9 cellular contexts compared by ENCODE assay signal in genomic region chr1:26542781-26543443, GRCh38. TPM values are rescaled to one million over a fixed set of nuclear protein-coding genes. Genes with fewer than 3 reads are reported as not detected.
DNase-seq lines count a peak whose midpoint lies in the region; ATAC-seq and TF ChIP-seq lines count a peak whose summit lies in the region.
"Had no signal": no experiment of that assay in that cellular context is flagged by ENCODE, and none has a peak within 500 bp of the region (broad histone marks: within the 10 kb centered on the region; RNA-seq: fewer than 3 reads in every experiment).

No MANE protein-coding gene starts in this region.

- peak overlapping the region; percentile 62 for H3K9ac ChIP-seq in adipocyte (ENCODE audit: low read length)

- H3K27me3 ChIP-seq in CD4-positive, alpha-beta memory T cell (ENCODE audit: insufficient read depth, low read length) = no peaks in the 10 kb centered on the region
- H3K27me3 ChIP-seq in adipocyte (replicated peaks; ENCODE audit: control insufficient read depth, insufficient read depth, low read length) = no peaks in the 10 kb centered on the region
- H3K27me3 ChIP-seq in naive thymus-derived CD4-positive, alpha-beta T cell (ENCODE audit: control insufficient read depth in 2 of 2, insufficient read depth in 2 of 2, low read length in 2 of 2) = no peaks in the 10 kb centered on the region

- peaks cover 6 to 14% of the 10 kb centered on the region in 2 donors for H3K36me3 Mint-ChIP-seq in CD4-positive, alpha-beta memory T cell
- H3K36me3 Mint-ChIP-seq in IgD-negative memory B cell = peaks cover 2% of the 10 kb centered on the region
- peaks cover 0 to 32% (median 8%) of the 10 kb centered on the region in 5 donors for H3K36me3 Mint-ChIP-seq in naive thymus-derived CD4-positive, alpha-beta T cell
- peaks cover 4% of the 10 kb centered on the region for H3K36me3 Mint-ChIP-seq in glutamatergic neuron (ENCODE audit: unreplicated experiment)

- CTCF ChIA-PET in CD4-positive, alpha-beta memory T cell (lab: Charles Lee; ENCODE audit: partially characterized antibody) = interaction anchor here (0.7 to 6.8 kb wide), 8 partner anchors 11 to 290 kb away, joined by 4 to 96 read pairs (median 30); partner anchors contain the start of genes PIGV and RPS6KA1
- CTCF ChIA-PET in naive thymus-derived CD4-positive, alpha-beta T cell (lab: Charles Lee) = interaction anchor here (0.9 to 4.4 kb wide), 5 partner anchors 11 to 56 kb away, joined by 3 to 19 read pairs (median 4); no protein-coding TSS in a partner anchor

- peak overlapping the region; percentile 75 for H3K27ac ChIP-seq in CD4-positive, alpha-beta memory T cell (ENCODE audit: low read depth, low read length)
- H3K27ac ChIP-seq in naive thymus-derived CD4-positive, alpha-beta T cell (ENCODE audit: low read depth, low read length) = peak overlapping the region; percentile 71

- no peak for ATAC-seq in naive thymus-derived CD4-positive, alpha-beta T cell

- H3K9me3 ChIP-seq in CD4-positive, alpha-beta memory T cell (ENCODE audit: control insufficient read depth in 1 of 2, low read length in 2 of 2) = no peaks in the 10 kb centered on the region
- no peaks in the 10 kb centered on the region for H3K9me3 ChIP-seq in adipocyte (ENCODE audit: control insufficient read depth, low read length)
- no peaks in the 10 kb centered on the region for H3K9me3 ChIP-seq in naive thymus-derived CD4-positive, alpha-beta T cell (ENCODE audit: control insufficient read depth in 2 of 3, low read length in 3 of 3)

- TF ChIP-seq CTCF in glutamatergic neuron (IDR thresholded peaks at IDR 0.05; ENCODE audit: partially characterized antibody, unreplicated experiment) (no peak), foreskin fibroblast (IDR thresholded peaks at IDR 0.05; ENCODE audit: low read depth, low read length) (no peak)

- H3K36me3 ChIP-seq in CD4-positive, alpha-beta memory T cell (ENCODE audit: insufficient read depth, low read length) = peaks cover 11% of the 10 kb centered on the region
- H3K36me3 ChIP-seq in adipocyte (ENCODE audit: control insufficient read depth, insufficient read depth, low read length, severe bottlenecking) = no peaks in the 10 kb centered on the region
- H3K36me3 ChIP-seq in naive thymus-derived CD4-positive, alpha-beta T cell (ENCODE audit: control insufficient read depth in 2 of 3, insufficient read depth in 3 of 3, low read length in 3 of 3) = peaks cover 0 to 13% (median 4%) of the 10 kb centered on the region in 3 experiments

- H3K4me3 Mint-ChIP-seq in CD4-positive, alpha-beta memory T cell = peak overlapping the region in 7 of 8 donors; percentile 31 to 89 (median 84)
- H3K4me3 Mint-ChIP-seq in IgD-negative memory B cell (peak overlapping the region; percentile 83 to 94 (median 88)), glutamatergic neuron (ENCODE audit: unreplicated experiment) (no peak overlapping the region)
- H3K4me3 Mint-ChIP-seq in naive thymus-derived CD4-positive, alpha-beta T cell = peak overlapping the region; percentile 51 to 91 (median 84)

- no peaks in the 10 kb centered on the region for H3K27me3 Mint-ChIP-seq in CD4-positive, alpha-beta memory T cell
- H3K27me3 Mint-ChIP-seq in IgD-negative memory B cell = no peaks in the 10 kb centered on the region
- no peaks in the 10 kb centered on the region for H3K27me3 Mint-ChIP-seq in naive thymus-derived CD4-positive, alpha-beta T cell
- peaks cover 9% of the 10 kb centered on the region for H3K27me3 Mint-ChIP-seq in glutamatergic neuron (ENCODE audit: unreplicated experiment)

- H3K27ac Mint-ChIP-seq in CD4-positive, alpha-beta memory T cell = peak overlapping the region; percentile 94 to 98 (median 95)
- H3K27ac Mint-ChIP-seq in IgD-negative memory B cell (peak overlapping the region; percentile 95 to 100 (median 99)), glutamatergic neuron (ENCODE audit: unreplicated experiment) (no peak overlapping the region)
- H3K27ac Mint-ChIP-seq in naive thymus-derived CD4-positive, alpha-beta T cell = peak overlapping the region; percentile 82 to 99 (median 96)

- POLR2A ChIA-PET in CD4-positive, alpha-beta memory T cell (lab: Charles Lee; ENCODE audit: partially characterized antibody) = interaction anchor here (0.9 to 6.0 kb wide), 11 partner anchors 9 to 322 kb away, joined by 3 to 81 read pairs (median 7); partner anchors contain the start of genes HMGN2 and RPS6KA1
- POLR2A ChIA-PET in naive thymus-derived CD4-positive, alpha-beta T cell (lab: Charles Lee) = interaction anchor here (1.0 to 5.4 kb wide), 3 partner anchors 42 to 153 kb away, joined by 3 to 34 read pairs (median 3); partner anchors contain the start of gene ARID1A

- H3K9me3 Mint-ChIP-seq in CD4-positive, alpha-beta memory T cell = peaks cover 0 to 1% (median 0%) of the 10 kb centered on the region in 8 donors
- H3K9me3 Mint-ChIP-seq in IgD-negative memory B cell (peaks cover 0 to 1% (median 0%) of the 10 kb centered on the region in 3 donors), glutamatergic neuron (ENCODE audit: unreplicated experiment) (peaks cover 11% of the 10 kb centered on the region)
- H3K9me3 Mint-ChIP-seq in naive thymus-derived CD4-positive, alpha-beta T cell = peaks cover 0 to 2% (median 0%) of the 10 kb centered on the region in 11 donors

- intact Hi-C loops in CD4-positive, alpha-beta memory T cell (cut with micrococcal nuclease) = no loop called here
- intact Hi-C loops in naive thymus-derived CD4-positive, alpha-beta T cell (cut with micrococcal nuclease) = loop anchor here (1.0 to 10.0 kb wide), 3 partner anchors 13 to 258 kb away; partner anchors contain the start of gene SH3BGRL3 (in 1 of the 2)

- no peak for DNase-seq in CD4-positive, alpha-beta memory T cell
- DNase-seq in adipocyte (ENCODE audit: low read depth) (no peak), T1000 (lab: John Stamatoyannopoulos, UW) (no peak), SHP77 treated with DMSO at 0.1 percent for 48 hours (lab: John Stamatoyannopoulos, UW) (no peak), glutamatergic neuron (no peak), foreskin fibroblast (no peak)
- no peak for DNase-seq in naive thymus-derived CD4-positive, alpha-beta T cell
- DNase-seq: NCI-H524 had no signal

- peak overlapping the region; percentile 12 to 34 for H3K4me3 ChIP-seq in CD4-positive, alpha-beta memory T cell (ENCODE audit: low read length in 2 of 2)
- H3K4me3 ChIP-seq in adipocyte (ENCODE audit: low read length) = no peak overlapping the region
- peak overlapping the region; percentile 33 for H3K4me3 ChIP-seq in naive thymus-derived CD4-positive, alpha-beta T cell (ENCODE audit: low read length)
- no peak overlapping the region for H3K4me3 ChIP-seq in foreskin fibroblast (ENCODE audit: low read depth in 1 of 2, low read length in 2 of 2)

- peaks cover 97% of the 10 kb centered on the region for H3K4me1 ChIP-seq in CD4-positive, alpha-beta memory T cell (ENCODE audit: insufficient read depth, low read length)
- H3K4me1 ChIP-seq in adipocyte (ENCODE audit: control insufficient read depth, insufficient read depth, low read length) = peaks cover 15% of the 10 kb centered on the region
- peaks cover 84 to 90% of the 10 kb centered on the region in 2 donors for H3K4me1 ChIP-seq in naive thymus-derived CD4-positive, alpha-beta T cell (ENCODE audit: control insufficient read depth in 2 of 2, insufficient read depth in 2 of 2, low read length in 2 of 2)

- H3K4me1 Mint-ChIP-seq in CD4-positive, alpha-beta memory T cell = peaks cover 67 to 97% (median 85%) of the 10 kb centered on the region in 4 donors
- H3K4me1 Mint-ChIP-seq in IgD-negative memory B cell (peaks cover 62 to 80% (median 72%) of the 10 kb centered on the region in 3 donors), glutamatergic neuron (ENCODE audit: low read depth, unreplicated experiment) (peaks cover 15% of the 10 kb centered on the region)
- peaks cover 82 to 94% (median 89%) of the 10 kb centered on the region in 7 donors for H3K4me1 Mint-ChIP-seq in naive thymus-derived CD4-positive, alpha-beta T cell

RNA-seq across cellular contexts. Expression of gene RPS6KA1, which starts 13.4 kb away (rescaled TPM):
- 100 to 1,000 TPM; 106 to 108 TPM for total RNA-seq in CD4-positive, alpha-beta memory T cell
- polyA plus RNA-seq in CD4-positive, alpha-beta memory T cell = 100 to 1,000 TPM; 180 to 215 TPM
- 152 TPM for polyA plus RNA-seq in IgD-negative memory B cell
- total RNA-seq in naive thymus-derived CD4-positive, alpha-beta T cell = 100 to 1,000 TPM in 2 of 5 experiments, 10 to 100 TPM in 3; 53.8 to 205 (median 97.6) TPM
- polyA plus RNA-seq in naive thymus-derived CD4-positive, alpha-beta T cell = 100 to 1,000 TPM; 109 to 131 TPM
- total RNA-seq in glutamatergic neuron (ENCODE audit: unreplicated experiment) = 10.8 TPM

Comparison
In these comparisons a context has a peak if more than half of its experiments do, and no peak if none do; other contexts are left out.
1. H3K4me3 ChIP-seq: peak in CD4-positive, alpha-beta memory T cell (2 of 2) and naive thymus-derived CD4-positive, alpha-beta T cell (single experiment); none in adipocyte (single experiment) and foreskin fibroblast (0 of 2).